In genomic region chr19:16496613-16496983, GRCh38 we compare ENCODE assay signal across 8 cellular contexts. TPM values are rescaled to one million over a fixed set of nuclear protein-coding genes. Genes with fewer than 3 reads are reported as not detected.
DNase-seq lines count a peak whose midpoint lies in the region; ATAC-seq and TF ChIP-seq lines count a peak whose summit lies in the region.

No MANE protein-coding gene starts in this region.

- CTCF ChIA-PET in SK-N-SH (lab: Yijun Ruan, JAX): interaction anchor here (0.7 to 2.2 kb wide), 4 partner anchors 19 to 76 kb away, joined by 3 to 12 read pairs (median 3); no protein-coding TSS in a partner anchor

- H3K4me2 ChIP-seq in GM23338 (peak overlapping the region; percentile 78), SK-N-SH (peak overlapping the region; percentile 88), osteoblast (ENCODE audit: insufficient read depth, low read length) (peak overlapping the region; percentile 93)

- H3K9me2 ChIP-seq in GM23338 (ENCODE audit: insufficient read depth): no peaks in the 10 kb centered on the region
- no peaks in the 10 kb centered on the region for H3K9me2 ChIP-seq in SK-N-SH

- H4K20me1 ChIP-seq in GM23338 (replicated peaks; ENCODE audit: insufficient read depth): no peaks in the 10 kb centered on the region
- H4K20me1 ChIP-seq in SK-N-SH (ENCODE audit: insufficient read depth): no peaks in the 10 kb centered on the region
- no peaks in the 10 kb centered on the region for H4K20me1 ChIP-seq in osteoblast (ENCODE audit: insufficient read depth, low read length)

- no peak for TF ChIP-seq RAD21 in SK-N-SH (IDR thresholded peaks at IDR 0.05; ENCODE audit: low read length)

- peaks cover 7% of the 10 kb centered on the region; the same call in 1 of the 2 replicates for H3K79me2 ChIP-seq in GM23338 (replicated peaks; ENCODE audit: insufficient read depth)
- peaks cover 26% of the 10 kb centered on the region for H3K79me2 ChIP-seq in SK-N-SH (ENCODE audit: insufficient read depth)
- peaks cover 12% of the 10 kb centered on the region for H3K79me2 ChIP-seq in osteoblast (ENCODE audit: insufficient read depth, low read length)

- TF ChIP-seq CTCF in GM23338 (conservative IDR thresholded peaks at IDR 0.05; ENCODE audit: low read depth in 2 of 2) (no peak), SK-N-SH (IDR thresholded peaks at IDR 0.05) (no peak), fibroblast of mammary gland (conservative IDR thresholded peaks at IDR 0.05; ENCODE audit: control insufficient read depth, insufficient read depth, low read depth, low read length) (no peak), osteoblast (IDR thresholded peaks at IDR 0.05; ENCODE audit: extremely low read depth, low read depth, low read length) (no peak)

- H2AFZ ChIP-seq in GM23338 (peak overlapping the region; percentile 90), SK-N-SH (ENCODE audit: low read depth) (peak overlapping the region; percentile 97; the same call in 1 of the 2 replicates), osteoblast (ENCODE audit: low read length) (peak overlapping the region; percentile 98)

- no peak for TF ChIP-seq EP300 in SK-N-SH (IDR thresholded peaks at IDR 0.05; ENCODE audit: borderline replicate concordance in 1 of 2, low read depth in 1 of 2, low read length in 1 of 2)

- DNase-seq in GM23338 (ENCODE audit: low spot score) (peak; percentile 18), SK-N-SH (no peak), fibroblast of mammary gland (ENCODE audit: low read depth) (peak; percentile 69), osteoblast (ENCODE audit: insufficient read length, low spot score, missing footprints) (peak; percentile 52), DMS79 (lab: John Stamatoyannopoulos, UW) (no peak), NCI-H446 treated with DMSO at 0.1 percent for 48 hours (lab: John Stamatoyannopoulos, UW) (no peak), NCI-H82 treated with DMSO at 0.1 percent for 48 hours (lab: John Stamatoyannopoulos, UW; ENCODE audit: unreplicated experiment) (no peak)
- DNase-seq in stimulated activated CD4-positive, alpha-beta T cell treated with anti-CD3 and anti-CD28 coated beads, Interleukin-4, amount 100 ng/mL, for 4 hours: no peak

- H3K36me3 Mint-ChIP-seq in GM23338 (ENCODE audit: low read depth): peaks cover 5% of the 10 kb centered on the region; the same call in 2 of the 3 replicates

- peak overlapping the region; percentile 77 for H3K9ac ChIP-seq in SK-N-SH

- H3K27me3 ChIP-seq in GM23338 (ENCODE audit: insufficient read depth) (no peaks in the 10 kb centered on the region), SK-N-SH (ENCODE audit: insufficient read depth) (no peaks in the 10 kb centered on the region), osteoblast (ENCODE audit: insufficient read depth, low read length) (no peaks in the 10 kb centered on the region)

- 0 out of 2 replicates have a peak overlapping the region, but pooled peaks have one; percentile 40 for H3K27ac Mint-ChIP-seq in GM23338

- H3K36me3 ChIP-seq in GM23338 (ENCODE audit: insufficient read depth): no peaks in the 10 kb centered on the region
- H3K36me3 ChIP-seq in SK-N-SH (replicated peaks in 1 of 2; ENCODE audit: control insufficient read depth in 1 of 2, insufficient read depth in 2 of 2, low read length in 1 of 2): peaks cover 0 to 5% of the 10 kb centered on the region in 2 experiments
- peaks cover 6% of the 10 kb centered on the region for H3K36me3 ChIP-seq in osteoblast (ENCODE audit: insufficient read depth, low read length)

- H3K4me3 Mint-ChIP-seq in GM23338: peak overlapping the region; percentile 91

- H3F3A ChIP-seq in GM23338 (replicated peaks; ENCODE audit: low read depth) (0 out of 2 replicates have a peak, but pooled peaks cover 2% of the 10 kb centered on the region), SK-N-SH (replicated peaks; ENCODE audit: insufficient read depth) (no peaks in the 10 kb centered on the region)

- no peaks in the 10 kb centered on the region for H3K9me3 Mint-ChIP-seq in GM23338

- H3K9me3 ChIP-seq in SK-N-SH (no peaks in the 10 kb centered on the region), osteoblast (ENCODE audit: low read depth, low read length) (no peaks in the 10 kb centered on the region)

- H3K4me3 ChIP-seq in GM23338 (peak overlapping the region; percentile 83), SK-N-SH (ENCODE audit: low read depth in 2 of 2, low read length in 1 of 2) (peak overlapping the region; percentile 49 to 78), fibroblast of mammary gland (ENCODE audit: control insufficient read depth, low read depth, low read length) (peak overlapping the region; percentile 73), osteoblast (ENCODE audit: insufficient read depth, low read length) (peak overlapping the region; percentile 93)

- no peaks in the 10 kb centered on the region for H3K27me3 Mint-ChIP-seq in GM23338 (ENCODE audit: insufficient read depth, low read depth, poor library complexity)

- H3K4me1 ChIP-seq in GM23338 (ENCODE audit: insufficient read depth) (peaks cover 5% of the 10 kb centered on the region; the same call in 1 of the 2 replicates), SK-N-SH (ENCODE audit: control insufficient read depth in 1 of 2, insufficient read depth in 2 of 2, low read depth in 1 of 2, low read length in 1 of 2) (no peaks in the 10 kb centered on the region; a peak in 1 of 4 replicates), osteoblast (ENCODE audit: insufficient read depth, low read length) (peaks cover 4% of the 10 kb centered on the region)

- H3K27ac ChIP-seq in GM23338 (ENCODE audit: low read depth) (no peak overlapping the region), SK-N-SH (ENCODE audit: low read depth in 2 of 2, low read length in 1 of 2) (peak overlapping the region in 1 of 2 experiments; percentile 74; a peak in 3 of 4 replicates), osteoblast (ENCODE audit: low read depth, low read length) (peak overlapping the region; percentile 94)

- peaks cover 6% of the 10 kb centered on the region for H3K4me1 Mint-ChIP-seq in GM23338

- ATAC-seq in GM23338: no peak

- POLR2A ChIA-PET in SK-N-SH (lab: Yijun Ruan, JAX): interaction anchor here (0.9 to 1.1 kb wide), 2 partner anchors 42 to 163 kb away, joined by 3 read pairs; no protein-coding TSS in a partner anchor

- 4% methylated on average over 16 of the region's 16 CpGs for whole genome bisulfite sequencing in SK-N-SH (ENCODE audit: low lambda C conversion rate)

TF ChIP-seq in GM23338, 12 proteins besides CTCF, POLR2A, EP300 and RAD21 (continues in another document):
- TF ChIP-seq ZNF114 (CRISPR knock-in tag; IDR thresholded peaks at IDR 0.05) (no peak), EZH2 (IDR thresholded peaks at IDR 0.05; ENCODE audit: low read depth, unreplicated experiment) (no peak), NANOG (IDR thresholded peaks at IDR 0.05; ENCODE audit: borderline replicate concordance) (no peak), EZH2phosphoT487 (IDR thresholded peaks at IDR 0.05; ENCODE audit: unreplicated experiment) (no peak), JUNB (IDR thresholded peaks at IDR 0.05; ENCODE audit: unreplicated experiment) (no peak), POLR2AphosphoS5 (IDR thresholded peaks at IDR 0.05; ENCODE audit: low read depth) (no peak), STAT1 (IDR thresholded peaks at IDR 0.05; ENCODE audit: unreplicated experiment) (no peak)

TF ChIP-seq in SK-N-SH, 30 proteins besides CTCF, POLR2A, EP300 and RAD21:
- TF ChIP-seq FOSL2 (IDR thresholded peaks at IDR 0.05; ENCODE audit: borderline replicate concordance, low read depth) (0 out of 2 replicates have a peak, but pooled peaks have one; percentile 32), NFIC (IDR thresholded peaks at IDR 0.05; ENCODE audit: borderline replicate concordance) (no peak), POLR2AphosphoS5 (IDR thresholded peaks at IDR 0.05; ENCODE audit: low read depth, low read length) (no peak; the same call in 1 of the 2 replicates), RFX5 (IDR thresholded peaks at IDR 0.05; ENCODE audit: low read length) (no peak), YY1 (IDR thresholded peaks at IDR 0.05; ENCODE audit: low read depth) (no peak), IRF3 (IDR thresholded peaks at IDR 0.05; ENCODE audit: low read depth, low read length) (no peak), MEF2A (IDR thresholded peaks at IDR 0.05; ENCODE audit: borderline replicate concordance, low read depth) (no peak)

RNA-seq across cellular contexts. Expression of gene C19orf44, which starts 0.4 kb away (rescaled TPM):
- 4.0 and 5.9 TPM in 2 replicates for total RNA-seq in GM23338 (2014; rRNA removed; shearing (Covaris generic))
- polyA plus RNA-seq in GM23338 (2016; fragmentation: Nextera tagmentation; extraction: Ambion mirVana) (1.5 and 2.5 TPM in 2 replicates), SK-N-SH (2012; rRNA removed) (5.1 and 6.0 TPM in 2 replicates)
- polyA plus RNA-seq in SK-N-SH (2012; cell fraction: cytosol; rRNA removed): 3.7 and 4.7 TPM in 2 replicates
- polyA plus RNA-seq in SK-N-SH (2012; cell fraction: nucleus; rRNA removed): 17.9 and 22.3 TPM in 2 replicates
- total RNA-seq in osteoblast: 7.2 and 7.7 TPM in 2 replicates

RNA-seq across cellular contexts. Expression of gene CALR3, which starts 0.6 kb away (rescaled TPM):
- total RNA-seq in GM23338 (2014; rRNA removed; shearing (Covaris generic)): 0.66 TPM in 1 of 2 replicates, not detected in the other
- 0.42 and 0.73 TPM in 2 replicates for polyA plus RNA-seq in GM23338 (2016; fragmentation: Nextera tagmentation; extraction: Ambion mirVana)
- polyA plus RNA-seq in SK-N-SH (2012; rRNA removed): not detected in 2 replicates
- 0.01 TPM in 1 of 2 replicates, not detected in the other for polyA plus RNA-seq in SK-N-SH (2012; cell fraction: cytosol; rRNA removed)
- polyA plus RNA-seq in SK-N-SH (2012; cell fraction: nucleus; rRNA removed): not detected in 2 replicates
- not detected in 2 replicates for total RNA-seq in osteoblast

RNA-seq across cellular contexts. Expression of gene EPS15L1, which starts 24.8 kb away (rescaled TPM):
- 23.9 and 25.7 TPM in 2 replicates for total RNA-seq in GM23338 (2014; rRNA removed; shearing (Covaris generic))
- polyA plus RNA-seq in GM23338 (2016; fragmentation: Nextera tagmentation; extraction: Ambion mirVana) (31.3 and 32.5 TPM in 2 replicates), SK-N-SH (2012; rRNA removed) (16.0 and 18.7 TPM in 2 replicates)
- 12.7 and 14.8 TPM in 2 replicates for polyA plus RNA-seq in SK-N-SH (2012; cell fraction: cytosol; rRNA removed)
- polyA plus RNA-seq in SK-N-SH (2012; cell fraction: nucleus; rRNA removed): 31.2 and 35.4 TPM in 2 replicates
- total RNA-seq in osteoblast: 13.8 and 15.2 TPM in 2 replicates

RNA-seq across cellular contexts. Expression of gene CHERP, which starts 45.6 kb away (rescaled TPM):
- total RNA-seq in GM23338 (2014; rRNA removed; shearing (Covaris generic)): 31.0 and 31.6 TPM in 2 replicates
- polyA plus RNA-seq in GM23338 (2016; fragmentation: Nextera tagmentation; extraction: Ambion mirVana): 37.5 and 41.2 TPM in 2 replicates
- polyA plus RNA-seq in SK-N-SH (2012; rRNA removed): 7.7 and 16.8 TPM in 2 replicates
- polyA plus RNA-seq in SK-N-SH (2012; cell fraction: cytosol; rRNA removed): 8.0 and 12.7 TPM in 2 replicates
- polyA plus RNA-seq in SK-N-SH (2012; cell fraction: nucleus; rRNA removed): 52.6 and 53.5 TPM in 2 replicates
- total RNA-seq in osteoblast: 5.8 and 6.5 TPM in 2 replicates

Comparison
In these comparisons a context has a peak if more than half of its experiments do, and no peak if none do; other contexts are left out.
1. DNase-seq: peak in GM23338 (single experiment), fibroblast of mammary gland (single experiment) and osteoblast (single experiment); none in SK-N-SH (single experiment), DMS79 (single experiment), NCI-H446 treated with DMSO at 0.1 percent for 48 hours (single experiment), stimulated activated CD4-positive, alpha-beta T cell treated with anti-CD3 and anti-CD28 coated beads, Interleukin-4, amount 100 ng/mL, for 4 hours (0 of 2) and NCI-H82 treated with DMSO at 0.1 percent for 48 hours (single experiment).
2. Peak in every context shown above with its lines, with median percentiles within 50 percentile points of each other: H2AFZ ChIP-seq, H3K4me2 ChIP-seq and H3K4me3 ChIP-seq.